7 cellular contexts compared by ENCODE assay signal in the genomic region with DNA sequence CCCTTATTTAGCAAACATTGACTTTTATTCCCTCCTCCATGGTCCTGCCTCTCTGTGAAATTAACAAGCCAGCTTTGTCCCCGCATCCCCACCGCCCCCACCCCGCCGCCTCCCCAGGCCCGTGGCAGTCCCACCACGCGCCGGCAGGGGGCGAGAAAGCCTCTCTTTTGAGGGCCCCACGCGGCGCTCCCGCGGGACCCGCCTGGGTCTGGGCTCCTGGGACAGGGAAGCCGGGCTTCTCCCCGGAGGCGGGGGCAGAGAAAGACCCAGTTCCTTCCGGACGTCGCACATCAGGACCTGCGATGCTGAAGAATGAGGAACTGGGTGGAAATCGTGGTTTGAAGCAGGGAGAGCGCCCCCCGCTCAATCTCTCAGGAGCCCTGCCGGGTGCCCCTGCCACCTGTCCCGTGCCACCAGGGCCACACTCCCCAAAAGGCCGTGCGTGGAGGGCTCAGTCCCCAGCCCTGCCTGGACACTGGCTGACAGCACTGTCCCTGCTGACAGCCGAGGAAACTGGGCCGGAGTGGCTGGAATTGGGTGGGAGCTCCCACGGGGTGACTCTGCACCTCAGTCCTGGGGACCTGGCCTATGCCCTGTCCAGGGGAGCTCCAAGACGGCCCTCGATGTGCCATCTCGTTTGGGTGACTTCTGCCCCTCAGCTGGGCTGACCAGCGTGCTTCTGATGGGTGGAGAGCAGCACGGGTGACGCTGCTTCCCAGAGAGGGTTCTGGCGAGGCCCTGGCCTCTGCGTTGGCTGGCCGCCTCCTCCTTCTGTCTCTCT. TPM values are rescaled to one million over a fixed set of nuclear protein-coding genes. Genes with fewer than 3 reads are reported as not detected.
DNase-seq lines count a peak whose midpoint lies in the region; ATAC-seq, FAIRE-seq and TF ChIP-seq lines count a peak whose summit lies in the region.

No MANE protein-coding gene starts in this region.

- no peaks in the 10 kb centered on the region for H3K4me1 ChIP-seq in lower lobe of right lung

- peaks cover 3% of the 10 kb centered on the region for H3K36me3 Mint-ChIP-seq in T-helper 17 cell (ENCODE audit: low read depth)

- peak; percentile 38 for TF ChIP-seq CTCF in bronchial epithelial cell (IDR thresholded peaks at IDR 0.05; ENCODE audit: insufficient read depth, low read length, severe bottlenecking)
- TF ChIP-seq CTCF in lower lobe of right lung (IDR thresholded peaks at IDR 0.05), result peak; percentile 85

- intact Hi-C loops in lower lobe of right lung (cut with DNase I), result no loop called here

- no peaks in the 10 kb centered on the region for H3K36me3 ChIP-seq in bronchial epithelial cell (ENCODE audit: control insufficient read depth, insufficient read depth, low read length)
- H3K36me3 ChIP-seq in lower lobe of right lung, result no peaks in the 10 kb centered on the region

- no peak for FAIRE-seq in bronchial epithelial cell (lab: Jason Lieb, UNC)

- DNase-seq in GM19238 (ENCODE audit: insufficient read length, low spot score), result peak; percentile 39
- DNase-seq in T-helper 17 cell, result peak in 2 of 3 donors; percentile 18 to 57
- DNase-seq in bronchial epithelial cell (ENCODE audit: low read depth), result no peak
- peak; percentile 68 for DNase-seq in lower lobe of right lung
- DNase-seq in stimulated activated CD8-positive, alpha-beta memory T cell treated with anti-CD3 and anti-CD28 coated beads, Interleukin-7, amount 100 ng/mL, for 24 hours (ENCODE audit: low read depth), result peak; percentile 29
- no peak for DNase-seq in cortex of kidney (lab: John Stamatoyannopoulos, UW)

- H3K4me3 ChIP-seq in bronchial epithelial cell (ENCODE audit: low read depth, low read length), result no peak overlapping the region
- H3K4me3 ChIP-seq in lower lobe of right lung, result no peak overlapping the region

- no peak overlapping the region for H3K4me3 Mint-ChIP-seq in T-helper 17 cell

- H3K27me3 Mint-ChIP-seq in T-helper 17 cell, result peaks cover 30% of the 10 kb centered on the region

- H3K4me1 Mint-ChIP-seq in T-helper 17 cell, result peaks cover 4% of the 10 kb centered on the region

- H3K27ac Mint-ChIP-seq in T-helper 17 cell, result no peak overlapping the region

- H3K27me3 ChIP-seq in bronchial epithelial cell (ENCODE audit: control insufficient read depth, insufficient read depth, low read length) (no peaks in the 10 kb centered on the region), lower lobe of right lung (ENCODE audit: low read depth) (peaks cover 51% of the 10 kb centered on the region)

- ATAC-seq in T-helper 17 cell, result peak; percentile 60
- peak; percentile 77 to 78 for ATAC-seq in lower lobe of right lung
- no peak for ATAC-seq in GM19397 (IDR thresholded peaks at IDR 0.05; ENCODE audit: unreplicated experiment)

- H3K27ac ChIP-seq in lower lobe of right lung, result no peak overlapping the region

- H3K9me3 ChIP-seq in T-helper 17 cell (ENCODE audit: control insufficient read depth, low read length, poor library complexity, severe bottlenecking), result no peaks in the 10 kb centered on the region
- H3K9me3 ChIP-seq in lower lobe of right lung, result peaks cover 10% of the 10 kb centered on the region

RNA-seq across cellular contexts. Expression of a gene that starts 8.6 kb away (rescaled TPM):
- total RNA-seq in T-helper 17 cell (not detected), bronchial epithelial cell (not detected in 2 replicates), lower lobe of right lung (not detected)

RNA-seq across cellular contexts. Expression of a gene that starts 56.3 kb away (rescaled TPM):
- total RNA-seq in T-helper 17 cell, result not detected
- 0.79 and 13.4 TPM in 2 replicates for total RNA-seq in bronchial epithelial cell
- total RNA-seq in lower lobe of right lung, result 19.2 TPM

Comparison
In these comparisons a context has a peak if more than half of its experiments do, and no peak if none do; other contexts are left out.
1. DNase-seq: peak in GM19238 (single experiment), T-helper 17 cell (2 of 3), lower lobe of right lung (single experiment) and stimulated activated CD8-positive, alpha-beta memory T cell treated with anti-CD3 and anti-CD28 coated beads, Interleukin-7, amount 100 ng/mL, for 24 hours (single experiment); none in bronchial epithelial cell (single experiment) and cortex of kidney (single experiment).